ENCODE assay signal across 29 cellular contexts in genomic region chr11:94120946-94121345, GRCh38. TPM values are rescaled to one million over a fixed set of nuclear protein-coding genes. Genes with fewer than 3 reads are reported as not detected.
A peak's percentile ranks its signal among the peaks of the same experiment; 100 is the strongest.
DNase-seq lines count a peak whose midpoint lies in the region; ATAC-seq, FAIRE-seq and TF ChIP-seq lines count a peak whose summit lies in the region.
"Had no signal": no experiment of that assay in that cellular context is flagged by ENCODE, and none has a peak within 500 bp of the region (broad histone marks: within the 10 kb centered on the region; RNA-seq: fewer than 3 reads in every experiment).

No MANE protein-coding gene starts in this region.

- H3K79me2 ChIP-seq in PC-3 (ENCODE audit: low read length) (no peaks in the 10 kb centered on the region), K562 (ENCODE audit: control insufficient read depth, insufficient read depth, low read length) (no peaks in the 10 kb centered on the region)

- no peak overlapping the region for H2BK5ac ChIP-seq in mesenchymal stem cell (ENCODE audit: low read depth, low read length, poor library complexity, severe bottlenecking)

- no peak overlapping the region for H3K4me3 ChIP-seq in PC-3 (ENCODE audit: low read length)
- no peak overlapping the region for H3K4me3 ChIP-seq in K562
- no peak overlapping the region for H3K4me3 ChIP-seq in mesenchymal stem cell (ENCODE audit: insufficient read depth in 1 of 2, low read depth in 1 of 2, low read length in 2 of 2)
- H3K4me3 ChIP-seq: GM23248, left lung had no signal

- H2AK5ac ChIP-seq in mesenchymal stem cell (ENCODE audit: low read length, severe bottlenecking) = no peak overlapping the region

- H3K9ac ChIP-seq in PC-3 (ENCODE audit: low read length) (no peak overlapping the region), K562 (ENCODE audit: insufficient read depth in 1 of 2, low read depth in 2 of 2, low read length in 2 of 2) (no peak overlapping the region), mesenchymal stem cell (ENCODE audit: low read length) (no peak overlapping the region)
- H3K9ac ChIP-seq: GM23248 had no signal

- H3K9me3 ChIP-seq in PC-3 (ENCODE audit: low read length) (no peaks in the 10 kb centered on the region), K562 (replicated peaks; ENCODE audit: control insufficient read depth, insufficient read depth, low read depth, low read length) (peaks cover 4% of the 10 kb centered on the region; the same call in 1 of the 2 replicates), mesenchymal stem cell (ENCODE audit: control insufficient read depth, low read length) (no peaks in the 10 kb centered on the region)
- H3K9me3 ChIP-seq: left lung had no signal

- no peak overlapping the region for H2BK120ac ChIP-seq in mesenchymal stem cell (ENCODE audit: low read depth, low read length)

- peak overlapping the region; percentile 35 for H4K8ac ChIP-seq in mesenchymal stem cell (ENCODE audit: low read length)

- TF ChIP-seq POLR2A in K562 (conservative IDR thresholded peaks at IDR 0.05) = no peak

- peaks cover 2% of the 10 kb centered on the region for H3K79me1 ChIP-seq in mesenchymal stem cell (replicated peaks; ENCODE audit: low read length, poor library complexity, severe bottlenecking)

- no peak for TF ChIP-seq RAD21 in K562 (CRISPR knock-in tag; conservative IDR thresholded peaks at IDR 0.05 in 1 of 2, IDR thresholded peaks at IDR 0.05 in 1 of 2)

- H2BK12ac ChIP-seq in mesenchymal stem cell (ENCODE audit: low read length in 2 of 2) = no peak overlapping the region

- peak; percentile 87 for DNase-seq in EH (ENCODE audit: low read depth)
- peak; percentile 96 for DNase-seq in PC-3
- no peak for DNase-seq in K562 (ENCODE audit: extremely low read depth in 1 of 4, low spot score in 3 of 4)
- peak; percentile 70 for DNase-seq in mesenchymal stem cell
- no peak for DNase-seq in DMS 273 (lab: John Stamatoyannopoulos, UW; ENCODE audit: unreplicated experiment)
- DNase-seq in NCI-H2029 treated with DMSO at 0.1 percent for 48 hours (lab: John Stamatoyannopoulos, UW) = no peak
- no peak for DNase-seq in activated CD4-positive, alpha-beta T cell treated with anti-CD3 and anti-CD28 coated beads, Interleukin-2, amount 50 U/mL, for 1 hour
- DNase-seq in mesothelial cell of epicardium (ENCODE audit: low spot score in 2 of 2, unreplicated experiment in 2 of 2) = no peak
- DNase-seq: activated CD4-positive, alpha-beta T cell treated with anti-CD3 and anti-CD28 coated beads, Interleukin-2, amount 10 ng/mL, durations not matched to agents 7 days and 5 days; aorta; foreskin melanocyte; GM23248; Karpas-422; left lung; naive thymus-derived CD8-positive, alpha-beta T cell; NCI-H1694; NCI-H2171; NCI-H510A treated with DMSO at 0.1 percent for 48 hours; retina; RPMI8226; substantia nigra had no signal

- H4K91ac ChIP-seq in mesenchymal stem cell (ENCODE audit: low read length) = no peak overlapping the region

- no peak overlapping the region for H3K23ac ChIP-seq in mesenchymal stem cell (ENCODE audit: low read length in 2 of 2)

- H3K27me3 Mint-ChIP-seq in mesothelial cell of epicardium (ENCODE audit: low read depth) = no peaks in the 10 kb centered on the region
- H3K27me3 Mint-ChIP-seq: activated CD4-positive, alpha-beta T cell treated with anti-CD3 and anti-CD28 coated beads, Interleukin-2, amount 10 ng/mL, durations not matched to agents 7 days and 5 days had no signal

- no peaks in the 10 kb centered on the region for H4K20me1 ChIP-seq in PC-3 (ENCODE audit: low read length)
- H4K20me1 ChIP-seq in K562 (replicated peaks; ENCODE audit: control insufficient read depth, insufficient read depth, low read length) = no peaks in the 10 kb centered on the region

- POLR2A ChIA-PET in PC-3 (lab: Charles Lee; ENCODE audit: unreplicated experiment) (no interaction called here), K562 (lab: Yijun Ruan, JAX) (no interaction called here)

- CTCF ChIA-PET in PC-3 (lab: Charles Lee) (no interaction called here), K562 (lab: Yijun Ruan, JAX; ENCODE audit: low intra/inter-chr PET ratio) (no interaction called here)

- no TSS peak for BruUV-seq in PC-3 (replicated peaks; lab: Mats Ljungman, UMichigan)
- no TSS peak for BruUV-seq in K562 (replicated peaks; lab: Mats Ljungman, UMichigan)

- peaks cover 6% of the 10 kb centered on the region for H3K9me3 Mint-ChIP-seq in mesothelial cell of epicardium
- H3K9me3 Mint-ChIP-seq: activated CD4-positive, alpha-beta T cell treated with anti-CD3 and anti-CD28 coated beads, Interleukin-2, amount 10 ng/mL, durations not matched to agents 7 days and 5 days; activated naive CD4-positive, alpha-beta T cell treated with anti-CD3 and anti-CD28 coated beads, Interleukin-2, amount 50 U/mL, for 24 hours; stimulated activated effector memory CD8-positive, alpha-beta T cell treated with anti-CD3 and anti-CD28 coated beads, Interleukin-12 subunit alpha, Interleukin-12 subunit beta, amount 100 ng/mL, for 72 hours; T-helper 1 cell treated with Interleukin-12 subunit alpha and Interleukin-12 subunit beta and Interleukin-4 antibody, amounts not matched to agents 30 μg/mL and 1 μg/mL, for 36 hours had no signal

- no peaks in the 10 kb centered on the region for H3F3A ChIP-seq in PC-3 (ENCODE audit: low read length, unreplicated experiment)

- no peaks in the 10 kb centered on the region for H3K36me3 ChIP-seq in PC-3 (ENCODE audit: low read depth, low read length)
- H3K36me3 ChIP-seq in K562 (ENCODE audit: control insufficient read depth, insufficient read depth, low read length) = no peaks in the 10 kb centered on the region
- no peaks in the 10 kb centered on the region for H3K36me3 ChIP-seq in mesenchymal stem cell (ENCODE audit: control insufficient read depth in 1 of 2, insufficient read depth in 2 of 2, low read depth in 1 of 2, low read length in 2 of 2)
- H3K36me3 ChIP-seq: left lung had no signal

- H2BK15ac ChIP-seq in mesenchymal stem cell (ENCODE audit: low read depth, poor library complexity, severe bottlenecking) = no peak overlapping the region

- no peak for TF ChIP-seq EP300 in K562 (IDR thresholded peaks at IDR 0.05; ENCODE audit: low read length)

- intact Hi-C loops in PC-3 (cut with micrococcal nuclease) = no loop called here
- intact Hi-C loops in K562 (cut with micrococcal nuclease) = no loop called here

- H3K27ac ChIP-seq in PC-3 (ENCODE audit: low read length) (peak overlapping the region; percentile 48), K562 (ENCODE audit: extremely low read depth, low read depth, low read length) (no peak overlapping the region), mesenchymal stem cell (ENCODE audit: low read length, poor library complexity, severe bottlenecking) (no peak overlapping the region)
- H3K27ac ChIP-seq: C4-2B, epithelial cell of prostate, GM23248, left lung had no signal

- in situ Hi-C loops in K562 (cut with MboI) = no loop called here

- no peaks in the 10 kb centered on the region for H3K9me1 ChIP-seq in K562 (ENCODE audit: control insufficient read depth, insufficient read depth, low read length)

- H3K4me1 Mint-ChIP-seq in mesothelial cell of epicardium = peaks cover 2% of the 10 kb centered on the region
- H3K4me1 Mint-ChIP-seq: activated CD4-positive, alpha-beta T cell treated with anti-CD3 and anti-CD28 coated beads, Interleukin-2, amount 10 ng/mL, durations not matched to agents 7 days and 5 days; activated naive CD4-positive, alpha-beta T cell treated with anti-CD3 and anti-CD28 coated beads, Interleukin-2, amount 50 U/mL, for 24 hours; naive thymus-derived CD8-positive, alpha-beta T cell; stimulated activated effector memory CD8-positive, alpha-beta T cell treated with anti-CD3 and anti-CD28 coated beads, Interleukin-12 subunit alpha, Interleukin-12 subunit beta, amount 100 ng/mL, for 72 hours had no signal

- no peaks in the 10 kb centered on the region for H3K36me3 Mint-ChIP-seq in mesothelial cell of epicardium
- H3K36me3 Mint-ChIP-seq: activated naive CD4-positive, alpha-beta T cell treated with anti-CD3 and anti-CD28 coated beads, Interleukin-2, amount 50 U/mL, for 24 hours; naive thymus-derived CD8-positive, alpha-beta T cell; stimulated activated effector memory CD8-positive, alpha-beta T cell treated with anti-CD3 and anti-CD28 coated beads, Interleukin-12 subunit alpha, Interleukin-12 subunit beta, amount 100 ng/mL, for 72 hours had no signal

- no peak overlapping the region for H3K14ac ChIP-seq in mesenchymal stem cell (ENCODE audit: low read length in 2 of 2)

- H2AFZ ChIP-seq in PC-3 (ENCODE audit: low read length) (no peak overlapping the region), K562 (ENCODE audit: low read depth, low read length) (no peak overlapping the region), mesenchymal stem cell (ENCODE audit: low read depth, low read length) (no peak overlapping the region)
- H2AFZ ChIP-seq: GM23248 had no signal

- TF ChIP-seq CTCF in PC-3 (conservative IDR thresholded peaks at IDR 0.05; ENCODE audit: low read depth, low read length) (no peak), K562 (IDR thresholded peaks at IDR 0.05 in 2 of 3, conservative IDR thresholded peaks at IDR 0.05 in 1 of 3; ENCODE audit: insufficient read depth in 2 of 3, low read depth in 1 of 3, low read length in 3 of 3) (no peak), mesothelial cell of epicardium (IDR thresholded peaks at IDR 0.05; ENCODE audit: unreplicated experiment) (no peak)

- no peak overlapping the region for H3K18ac ChIP-seq in mesenchymal stem cell (ENCODE audit: low read depth in 1 of 2, low read length in 2 of 2)

- ATAC-seq in PC-3 (peak; percentile 94), K562 (no peak)
- ATAC-seq: left lung; naive thymus-derived CD8-positive, alpha-beta T cell; stimulated activated effector memory CD8-positive, alpha-beta T cell treated with anti-CD3 and anti-CD28 coated beads, Interleukin-12 subunit alpha, Interleukin-12 subunit beta, amount 100 ng/mL, for 72 hours had no signal

- H3K4me3 Mint-ChIP-seq in mesothelial cell of epicardium = no peak overlapping the region
- H3K4me3 Mint-ChIP-seq: activated CD4-positive, alpha-beta T cell treated with anti-CD3 and anti-CD28 coated beads, Interleukin-2, amount 10 ng/mL, durations not matched to agents 7 days and 5 days; activated naive CD4-positive, alpha-beta T cell treated with anti-CD3 and anti-CD28 coated beads, Interleukin-2, amount 50 U/mL, for 24 hours; activated T-helper 1 cell treated with anti-CD3 and anti-CD28 coated beads, Interleukin-12 subunit alpha, Interleukin-12 subunit beta, Interleukin-2, Interleukin-4 antibody, amounts not matched to agents 30 ng/mL and 10 ng/mL and 1 ng/mL, durations not matched to agents 14 hours and 24 hours and 36 hours; naive thymus-derived CD8-positive, alpha-beta T cell; stimulated activated effector memory CD8-positive, alpha-beta T cell treated with anti-CD3 and anti-CD28 coated beads, Interleukin-12 subunit alpha, Interleukin-12 subunit beta, amount 100 ng/mL, for 72 hours; T-helper 1 cell treated with Interleukin-12 subunit alpha and Interleukin-12 subunit beta and Interleukin-4 antibody, amounts not matched to agents 30 μg/mL and 1 μg/mL, for 36 hours had no signal

- no peak for FAIRE-seq in K562 (lab: Jason Lieb, UNC)
- FAIRE-seq: D721Med, G401.6 had no signal

- peaks cover 21% of the 10 kb centered on the region for H3K4me1 ChIP-seq in PC-3 (ENCODE audit: insufficient read depth, low read length)
- no peaks in the 10 kb centered on the region for H3K4me1 ChIP-seq in K562 (replicated peaks in 1 of 2; ENCODE audit: control insufficient read depth in 2 of 2, insufficient read depth in 2 of 2, low read length in 2 of 2)
- no peaks in the 10 kb centered on the region for H3K4me1 ChIP-seq in mesenchymal stem cell (ENCODE audit: control insufficient read depth, insufficient read depth, low read depth, low read length)
- H3K4me1 ChIP-seq: left lung had no signal

- H3K4me2 ChIP-seq in PC-3 (ENCODE audit: low read length) = peak overlapping the region; percentile 57
- H3K4me2 ChIP-seq in K562 (ENCODE audit: insufficient read depth, low read length) = no peak overlapping the region
- no peak overlapping the region for H3K4me2 ChIP-seq in mesenchymal stem cell (ENCODE audit: low read length, poor library complexity, severe bottlenecking)

- WGBS in K562 (ENCODE audit: insufficient coverage, low coverage, missing lambda C conversion rate) = 32% methylated on average over 6 of the region's 6 CpGs
- 52% methylated on average over 6 of the region's 6 CpGs for WGBS in mesenchymal stem cell

- no peaks in the 10 kb centered on the region for H3K9me2 ChIP-seq in PC-3 (replicated peaks; ENCODE audit: low read length)

- H3K27me3 ChIP-seq in PC-3 (ENCODE audit: low read length) = no peaks in the 10 kb centered on the region
- no peaks in the 10 kb centered on the region for H3K27me3 ChIP-seq in K562 (ENCODE audit: control insufficient read depth in 2 of 2, insufficient read depth in 2 of 2, low read length in 2 of 2)
- no peaks in the 10 kb centered on the region for H3K27me3 ChIP-seq in mesenchymal stem cell (ENCODE audit: control insufficient read depth in 1 of 2, insufficient read depth in 1 of 2, low read length in 2 of 2)
- H3K27me3 ChIP-seq: left lung had no signal

- H3K4ac ChIP-seq in mesenchymal stem cell (ENCODE audit: low read depth in 1 of 2, low read length in 2 of 2) = no peak overlapping the region

- no peak overlapping the region for H3K27ac Mint-ChIP-seq in mesothelial cell of epicardium
- H3K27ac Mint-ChIP-seq: activated CD4-positive, alpha-beta T cell treated with anti-CD3 and anti-CD28 coated beads, Interleukin-2, amount 10 ng/mL, durations not matched to agents 7 days and 5 days; activated naive CD4-positive, alpha-beta T cell treated with anti-CD3 and anti-CD28 coated beads, Interleukin-2, amount 50 U/mL, for 24 hours; activated T-helper 1 cell treated with anti-CD3 and anti-CD28 coated beads, Interleukin-12 subunit alpha, Interleukin-12 subunit beta, Interleukin-2, Interleukin-4 antibody, amounts not matched to agents 30 ng/mL and 10 ng/mL and 1 ng/mL, durations not matched to agents 14 hours and 24 hours and 36 hours; naive thymus-derived CD8-positive, alpha-beta T cell; stimulated activated effector memory CD8-positive, alpha-beta T cell treated with anti-CD3 and anti-CD28 coated beads, Interleukin-12 subunit alpha, Interleukin-12 subunit beta, amount 100 ng/mL, for 72 hours; T-helper 1 cell treated with Interleukin-12 subunit alpha and Interleukin-12 subunit beta and Interleukin-4 antibody, amounts not matched to agents 30 μg/mL and 1 μg/mL, for 36 hours had no signal

RNA-seq across cellular contexts. Expression of gene PANX1, which starts 7.7 kb away (rescaled TPM):
- total RNA-seq in PC-3 (2014; rRNA removed) = 62.9 and 67.7 TPM in 2 replicates
- 13.4 and 15.1 TPM in 2 replicates for total RNA-seq in K562 (2011; cell fraction: chromatin; rRNA removed; ENCODE audit: low replicate concordance)
- 15.2 and 16.2 TPM in 2 replicates for total RNA-seq in K562 (2011; cell fraction: nucleolus; rRNA removed)
- total RNA-seq in K562 (2011; cell fraction: nucleoplasm; rRNA removed) = 14.7 and 17.5 TPM in 2 replicates
- total RNA-seq in K562 (2014; rRNA removed) = 10.4 and 12.8 TPM in 2 replicates
- total RNA-seq in K562 (2014; rRNA removed; fragmentation: Illumina TruSeq; extraction: Trizol) = 13.9 and 15.2 TPM in 2 replicates
- total RNA-seq in K562 (2015; rRNA removed; fragmentation: Illumina TruSeq; extraction: Trizol) = 14.4 and 14.8 TPM in 2 replicates
- 12.7 and 13.3 TPM in 2 replicates for total RNA-seq in K562 (2021)
- polyA plus RNA-seq in K562 (2011; rRNA removed) = 6.3 and 9.5 TPM in 2 replicates
- polyA plus RNA-seq in K562 (2011; cell fraction: cytosol; rRNA removed) = 4.8 and 6.2 TPM in 2 replicates
- polyA plus RNA-seq in K562 (2011; cell fraction: nucleus; rRNA removed) = 2.8 and 3.4 TPM in 2 replicates
- polyA plus RNA-seq in K562 (2012) = 7.8 and 10.1 TPM in 2 replicates
- 9.9 and 10.1 TPM in 2 replicates for polyA plus RNA-seq in K562 (2014; fragmentation: Illumina TruSeq; extraction: Trizol)
- 1 to 10 TPM; 1.9 to 2.7 TPM for polyA plus RNA-seq in K562 (2014; fragmentation: Nextera tagmentation; extraction: Ambion mirVana)
- 6.5 and 8.4 TPM in 2 replicates for polyA plus RNA-seq in K562 (2014; rRNA removed)
- 18.7 and 23.2 TPM in 2 replicates for polyA minus RNA-seq in K562 (2011; rRNA and poly(A)+ RNA removed)
- 7.0 and 11.6 TPM in 2 replicates for polyA minus RNA-seq in K562 (2011; cell fraction: cytosol; rRNA and poly(A)+ RNA removed)
- 6.6 and 8.7 TPM in 2 replicates for polyA minus RNA-seq in K562 (2011; cell fraction: nucleus; rRNA and poly(A)+ RNA removed)
- polyA plus RNA-seq in mesenchymal stem cell (2013, experiment 1 of 2) = 32.0 TPM
- 32.5 TPM for polyA plus RNA-seq in mesenchymal stem cell (2013, experiment 2 of 2)
- 40.1 to 42.9 TPM (median 41.2 TPM) in 3 replicates for total RNA-seq in mesothelial cell of epicardium

Comparison
In these comparisons a context has a peak if more than half of its experiments do, and no peak if none do; other contexts are left out.
1. DNase-seq: peak in EH (single experiment), PC-3 (single experiment) and mesenchymal stem cell (single experiment); none in K562 (0 of 4), DMS 273 (single experiment), NCI-H2029 treated with DMSO at 0.1 percent for 48 hours (single experiment), activated CD4-positive, alpha-beta T cell treated with anti-CD3 and anti-CD28 coated beads, Interleukin-2, amount 50 U/mL, for 1 hour (single experiment) and mesothelial cell of epicardium (0 of 2).